ENCODE assay signal across 18 cellular contexts in genomic region chr15:92847841-92848240, GRCh38. TPM values are rescaled to one million over a fixed set of nuclear protein-coding genes. Genes with fewer than 3 reads are reported as not detected.
DNase-seq lines count a peak whose midpoint lies in the region; ATAC-seq and TF ChIP-seq lines count a peak whose summit lies in the region.
"Had no signal": no experiment of that assay in that cellular context is flagged by ENCODE, and none has a peak within 500 bp of the region (broad histone marks: within the 10 kb centered on the region; RNA-seq: fewer than 3 reads in every experiment).

No MANE protein-coding gene starts in this region.

- H3K4me3 Mint-ChIP-seq in activated naive CD4-positive, alpha-beta T cell treated with anti-CD3 and anti-CD28 coated beads for 36 hours = no peak overlapping the region
- H3K4me3 Mint-ChIP-seq: CD8-positive, alpha-beta memory T cell had no signal

- CTCF ChIA-PET in activated naive CD4-positive, alpha-beta T cell treated with anti-CD3 and anti-CD28 coated beads for 36 hours (lab: Charles Lee) = interaction anchor here (0.9 to 3.2 kb wide), 3 partner anchors 15 to 32 kb away, joined by 3 to 14 read pairs (median 3); no protein-coding TSS in a partner anchor
- CTCF ChIA-PET in IMR-90 (lab: Yijun Ruan, JAX) = no interaction called here

- H3K4ac ChIP-seq in IMR-90 (ENCODE audit: low read depth, low read length) = 0 out of 2 replicates have a peak overlapping the region, but pooled peaks have one; percentile 64

- peaks cover 5% of the 10 kb centered on the region; the same call in 1 of the 2 replicates for H3K9me1 ChIP-seq in IMR-90 (ENCODE audit: insufficient read depth, low read length)

- TF ChIP-seq CTCF in IMR-90 (conservative IDR thresholded peaks at IDR 0.05; ENCODE audit: low read depth, low read length) = no peak
- no peak for TF ChIP-seq CTCF in fibroblast of mammary gland (conservative IDR thresholded peaks at IDR 0.05; ENCODE audit: control insufficient read depth, insufficient read depth, low read depth, low read length)
- no peak for TF ChIP-seq CTCF in osteoblast (IDR thresholded peaks at IDR 0.05; ENCODE audit: extremely low read depth, low read depth, low read length)
- no peak for TF ChIP-seq CTCF in adrenal gland (IDR thresholded peaks at IDR 0.05)

- no peak for ATAC-seq in IMR-90 (ENCODE audit: low read depth)

- no peak overlapping the region for H2AFZ ChIP-seq in IMR-90 (replicated peaks; ENCODE audit: low read length, poor library complexity)
- no peak overlapping the region for H2AFZ ChIP-seq in osteoblast (ENCODE audit: low read length)

- TF ChIP-seq POLR2A in IMR-90 (IDR thresholded peaks at IDR 0.05; ENCODE audit: low read depth, low read length) (no peak), adrenal gland (IDR thresholded peaks at IDR 0.05) (no peak)

- H3K4me2 ChIP-seq in IMR-90 (ENCODE audit: low read depth, low read length) (no peak overlapping the region), osteoblast (ENCODE audit: insufficient read depth, low read length) (no peak overlapping the region)

- H3K36me3 ChIP-seq in IMR-90 (ENCODE audit: control insufficient read depth, insufficient read depth, low read length) (no peaks in the 10 kb centered on the region), osteoblast (ENCODE audit: insufficient read depth, low read length) (no peaks in the 10 kb centered on the region), adrenal gland (replicated peaks in 1 of 2) (no peaks in the 10 kb centered on the region)
- H3K36me3 ChIP-seq: HAP-1 had no signal

- H2AK9ac ChIP-seq in IMR-90 (replicated peaks; ENCODE audit: low read depth, low read length, poor library complexity) = no peak overlapping the region

- H2BK5ac ChIP-seq in IMR-90 (ENCODE audit: low read depth, low read length, poor library complexity, severe bottlenecking) = peak overlapping the region; percentile 5

- no peaks in the 10 kb centered on the region for H3K79me2 ChIP-seq in osteoblast (ENCODE audit: insufficient read depth, low read length)

- H3K9me3 ChIP-seq in IMR-90 (ENCODE audit: control insufficient read depth, insufficient read depth, low read length) (no peaks in the 10 kb centered on the region), osteoblast (ENCODE audit: low read depth, low read length) (no peaks in the 10 kb centered on the region), adrenal gland (replicated peaks in 1 of 3) (no peaks in the 10 kb centered on the region)

- intact Hi-C loops in activated naive CD4-positive, alpha-beta T cell treated with anti-CD3 and anti-CD28 coated beads for 36 hours (cut with micrococcal nuclease) = no loop called here
- intact Hi-C loops in IMR-90 (cut with micrococcal nuclease) = loop anchor here (2.0 kb wide), 1 partner anchor 15 kb away; no protein-coding TSS in a partner anchor
- intact Hi-C loops in adrenal gland (cut with DNase I) = no loop called here

- H2BK20ac ChIP-seq in IMR-90 (ENCODE audit: low read depth, low read length) = no peak overlapping the region

- H3K27ac ChIP-seq in IMR-90 (ENCODE audit: insufficient read depth, low read length) = peak overlapping the region; percentile 84; the same call in 1 of the 2 replicates
- H3K27ac ChIP-seq in osteoblast (ENCODE audit: low read depth, low read length) = no peak overlapping the region
- no peak overlapping the region for H3K27ac ChIP-seq in adrenal gland
- no peak overlapping the region for H3K27ac ChIP-seq in caudate nucleus (ENCODE audit: low read depth, low read length)

- 0 out of 4 replicates have a peak, but pooled peaks cover 0 to 4% of the 10 kb centered on the region in 2 experiments for H3K79me1 ChIP-seq in IMR-90 (ENCODE audit: low read depth in 1 of 2, low read length in 2 of 2)

- peak overlapping the region; percentile 59; the same call in 1 of the 2 replicates for H4K91ac ChIP-seq in IMR-90 (ENCODE audit: insufficient read depth, low read depth, low read length)

- H3K9me3 Mint-ChIP-seq in activated naive CD4-positive, alpha-beta T cell treated with anti-CD3 and anti-CD28 coated beads for 36 hours = peaks cover 5% of the 10 kb centered on the region
- H3K9me3 Mint-ChIP-seq: CD8-positive, alpha-beta memory T cell had no signal

- peak overlapping the region; percentile 33 for H2BK15ac ChIP-seq in IMR-90 (ENCODE audit: low read depth, low read length)

- H3K4me1 ChIP-seq in IMR-90 (ENCODE audit: control insufficient read depth, insufficient read depth, low read length) (peaks cover 18% of the 10 kb centered on the region), osteoblast (ENCODE audit: insufficient read depth, low read length) (peaks cover 18% of the 10 kb centered on the region), adrenal gland (replicated peaks in 1 of 2) (peaks cover 0 to 12% of the 10 kb centered on the region in 2 donors)

- H3K27me3 ChIP-seq in IMR-90 (ENCODE audit: control insufficient read depth, insufficient read depth, low read length) (no peaks in the 10 kb centered on the region), osteoblast (ENCODE audit: insufficient read depth, low read length) (no peaks in the 10 kb centered on the region), adrenal gland (no peaks in the 10 kb centered on the region)

- no peak for TF ChIP-seq RAD21 in IMR-90 (IDR thresholded peaks at IDR 0.05; ENCODE audit: low read length)

- in situ Hi-C loops in IMR-90 (cut with MboI; ENCODE audit: low sequenced_read_pairs) = no loop called here

- 100% methylated on average over 3 of the region's 5 CpGs; no CpG with 5 or more reads in 1 of the 2 experiments for WGBS in IMR-90 (ENCODE audit: extremely low coverage in 2 of 2, insufficient read length in 1 of 2), 2 experiments
- 82 to 100% (median 93%) methylated on average over 5 of the region's 5 CpGs for whole genome bisulfite sequencing in adrenal gland, 4 donors

- POLR2A ChIA-PET in IMR-90 (lab: Charles Lee; ENCODE audit: unreplicated experiment) = no interaction called here

- H3K36me3 Mint-ChIP-seq in activated naive CD4-positive, alpha-beta T cell treated with anti-CD3 and anti-CD28 coated beads for 36 hours (ENCODE audit: low read depth) = peaks cover 5% of the 10 kb centered on the region

- H3K9ac ChIP-seq in IMR-90 (ENCODE audit: low read depth, low read length) = no peak overlapping the region

- H3K18ac ChIP-seq in IMR-90 (ENCODE audit: low read depth, low read length) = peak overlapping the region; percentile 56

- H3K4me1 Mint-ChIP-seq in activated naive CD4-positive, alpha-beta T cell treated with anti-CD3 and anti-CD28 coated beads for 36 hours (ENCODE audit: low read depth) = peaks cover 78% of the 10 kb centered on the region

- no peak overlapping the region; the same call in none of the 2 replicates for H2BK120ac ChIP-seq in IMR-90 (ENCODE audit: low read depth, low read length)

- no TSS peak for BruUV-seq in IMR-90 (replicated peaks; lab: Mats Ljungman, UMichigan)

- H3K27me3 Mint-ChIP-seq in activated naive CD4-positive, alpha-beta T cell treated with anti-CD3 and anti-CD28 coated beads for 36 hours (ENCODE audit: low read depth) = no peaks in the 10 kb centered on the region
- H3K27me3 Mint-ChIP-seq: CD8-positive, alpha-beta memory T cell had no signal

- H4K8ac ChIP-seq in IMR-90 (ENCODE audit: low read depth in 2 of 2, low read length in 2 of 2) = no peak overlapping the region; a peak in 1 of 4 replicates

- H4K5ac ChIP-seq in IMR-90 (ENCODE audit: low read depth, low read length) = no peak overlapping the region; the same call in 1 of the 2 replicates

- no peak overlapping the region for H3K23ac ChIP-seq in IMR-90 (ENCODE audit: low read depth, low read length)

- DNase-seq in activated naive CD4-positive, alpha-beta T cell treated with anti-CD3 and anti-CD28 coated beads for 36 hours = no peak
- no peak for DNase-seq in activated naive CD4-positive, alpha-beta T cell (lab: John Stamatoyannopoulos, UW)
- DNase-seq in IMR-90 = no peak
- DNase-seq in fibroblast of mammary gland (ENCODE audit: low read depth) = peak; percentile 26
- peak; percentile 58 for DNase-seq in osteoblast (ENCODE audit: insufficient read length, low spot score, missing footprints)
- no peak for DNase-seq in adrenal gland
- DNase-seq in middle frontal gyrus (ENCODE audit: extremely low spot score, low spot score) = no peak
- no peak for DNase-seq in caudate nucleus (lab: John Stamatoyannopoulos, UW)
- DNase-seq: AML-193; CD8-positive, alpha-beta memory T cell; DND-41; GDM1; NCI-H1436; NCI-H2029 treated with DMSO at 0.1 percent for 48 hours; NCI-H510A treated with DMSO at 0.1 percent for 48 hours; OCI-M1; RPMI8226 had no signal

- dilution Hi-C loops in IMR-90 (cut with HindIII; ENCODE audit: low sequenced_read_pairs, unreplicated experiment) = no loop called here

- H3K4me3 ChIP-seq in IMR-90 (ENCODE audit: insufficient read depth, low read depth, low read length) = no peak overlapping the region
- no peak overlapping the region for H3K4me3 ChIP-seq in fibroblast of mammary gland (ENCODE audit: control insufficient read depth, low read depth, low read length)
- H3K4me3 ChIP-seq in osteoblast (ENCODE audit: insufficient read depth, low read length) = no peak overlapping the region
- H3K4me3 ChIP-seq in adrenal gland = no peak overlapping the region
- H3K4me3 ChIP-seq: HAP-1 had no signal

- H4K20me1 ChIP-seq in IMR-90 (ENCODE audit: insufficient read depth, low read length) = no peaks in the 10 kb centered on the region
- H4K20me1 ChIP-seq in osteoblast (ENCODE audit: insufficient read depth, low read length) = no peaks in the 10 kb centered on the region

- H2AK5ac ChIP-seq in IMR-90 (ENCODE audit: low read depth, low read length) = peak overlapping the region; percentile 27; the same call in 1 of the 2 replicates

- no peak overlapping the region for H3K56ac ChIP-seq in IMR-90 (ENCODE audit: extremely low read depth, insufficient read depth, low read length)

- H3K14ac ChIP-seq in IMR-90 (replicated peaks; ENCODE audit: low read depth, low read length) = no peak overlapping the region

- peak overlapping the region; percentile 59 for H3K27ac Mint-ChIP-seq in activated naive CD4-positive, alpha-beta T cell treated with anti-CD3 and anti-CD28 coated beads for 36 hours

TF ChIP-seq in IMR-90, 13 proteins besides CTCF, POLR2A, EP300 and RAD21 (continues in another document):
- TF ChIP-seq NFE2L2 (IDR thresholded peaks at IDR 0.05; ENCODE audit: low read depth, low read length) = no peak
- TF ChIP-seq SMC3 (IDR thresholded peaks at IDR 0.05; ENCODE audit: low read depth, low read length) = no peak

RNA-seq across cellular contexts. Expression of gene CHD2, which starts 52.3 kb away (rescaled TPM):
- 100 to 1,000 TPM; 164 to 185 TPM for total RNA-seq in activated naive CD4-positive, alpha-beta T cell treated with anti-CD3 and anti-CD28 coated beads for 36 hours
- total RNA-seq in IMR-90 (2012; rRNA removed) (64.7 and 71.4 TPM in 2 replicates), osteoblast (94.0 and 98.8 TPM in 2 replicates), adrenal gland (100 to 1,000 TPM in 2 of 8 donors, 10 to 100 TPM in 6; 41.3 to 115 (median 83.1) TPM)
- polyA plus RNA-seq in IMR-90 (2012; rRNA removed) (37.8 and 44.9 TPM in 2 replicates), adrenal gland (10 to 100 TPM; 40.1 to 60.2 (median 50.3) TPM)
- 9.0 and 12.0 TPM in 2 replicates for polyA plus RNA-seq in IMR-90 (2012; cell fraction: cytosol; rRNA removed)
- 54.1 and 206 TPM in 2 replicates for polyA plus RNA-seq in IMR-90 (2012; cell fraction: nucleus; rRNA removed; ENCODE audit: low replicate concordance)

Comparison
In these comparisons a context has a peak if more than half of its experiments do, and no peak if none do; other contexts are left out.
1. DNase-seq: peak in fibroblast of mammary gland (single experiment) and osteoblast (single experiment); none in activated naive CD4-positive, alpha-beta T cell treated with anti-CD3 and anti-CD28 coated beads for 36 hours (single experiment), activated naive CD4-positive, alpha-beta T cell (0 of 4), IMR-90 (single experiment), adrenal gland (0 of 7), middle frontal gyrus (single experiment) and caudate nucleus (0 of 61).